8 cellular contexts compared by ENCODE assay signal in genomic region chr13:113493315-113493951, GRCh38. TPM values are rescaled to one million over a fixed set of nuclear protein-coding genes. Genes with fewer than 3 reads are reported as not detected.
DNase-seq lines count a peak whose midpoint lies in the region; ATAC-seq and TF ChIP-seq lines count a peak whose summit lies in the region.

No MANE protein-coding gene starts in this region.

- CTCF ChIA-PET in T-cell (lab: Charles Lee), result no interaction called here

- in situ Hi-C loops in gastrocnemius medialis (cut with MboI; ENCODE audit: low sequenced_read_pairs in 4 of 4), result no loop called here

- H3K9me3 ChIP-seq in gastrocnemius medialis, result no peaks in the 10 kb centered on the region

- H3K27me3 ChIP-seq in gastrocnemius medialis, result no peaks in the 10 kb centered on the region

- H3K27ac ChIP-seq in gastrocnemius medialis, result peak overlapping the region; percentile 65 to 89 (median 70)

- no peak for DNase-seq in activated T-cell treated with anti-CD3 and anti-CD28 coated beads, Interleukin-2, amount 50 U/mL, for 72 hours
- no peak for DNase-seq in activated T-cell treated with anti-CD3 and anti-CD28 coated beads, Interleukin-2, amount 50 U/mL, for 48 hours
- DNase-seq in HT1080 (ENCODE audit: low read depth), result peak; percentile 89
- DNase-seq in T-cell, result no peak
- peak; percentile 89 for DNase-seq in fibroblast of gingiva (ENCODE audit: low read depth)
- no peak for DNase-seq in gastrocnemius medialis
- DNase-seq in activated gamma-delta T cell treated with Interleukin-2 at 50 U/mL for 16 hours, result no peak
- no peak for DNase-seq in activated CD8-positive, alpha-beta memory T cell treated with anti-CD3 and anti-CD28 coated beads, Interleukin-2, amount 50 U/mL, for 4 hours

- H3K36me3 Mint-ChIP-seq in activated T-cell treated with anti-CD3 and anti-CD28 coated beads, Interleukin-2, amount 50 U/mL, for 72 hours (ENCODE audit: insufficient read depth in 2 of 2), result peaks cover 8 to 22% of the 10 kb centered on the region in 2 donors
- peaks cover 13% of the 10 kb centered on the region for H3K36me3 Mint-ChIP-seq in T-cell

- intact Hi-C loops in gastrocnemius medialis (cut with DNase I; ENCODE audit: low total_unique reads), result no loop called here

- H3K27me3 Mint-ChIP-seq in activated T-cell treated with anti-CD3 and anti-CD28 coated beads, Interleukin-2, amount 50 U/mL, for 72 hours (ENCODE audit: low read depth), result no peaks in the 10 kb centered on the region
- H3K27me3 Mint-ChIP-seq in T-cell, result no peaks in the 10 kb centered on the region

- POLR2A ChIA-PET in T-cell (lab: Charles Lee), result interaction anchor here in 1 of 2 donors (0.5 kb wide), 1 partner anchor 283 kb away, joined by 3 read pairs; no protein-coding TSS in a partner anchor

- H3K36me3 ChIP-seq in gastrocnemius medialis, result peaks cover 0 to 29% of the 10 kb centered on the region in 2 donors

- no peak for TF ChIP-seq POLR2A in gastrocnemius medialis (IDR thresholded peaks at IDR 0.05)

- H3K4me1 Mint-ChIP-seq in activated T-cell treated with anti-CD3 and anti-CD28 coated beads, Interleukin-2, amount 50 U/mL, for 72 hours (ENCODE audit: low read depth), result peaks cover 53% of the 10 kb centered on the region
- peaks cover 51 to 63% (median 61%) of the 10 kb centered on the region in 3 donors for H3K4me1 Mint-ChIP-seq in T-cell

- H3K9me3 Mint-ChIP-seq in activated T-cell treated with anti-CD3 and anti-CD28 coated beads, Interleukin-2, amount 50 U/mL, for 72 hours, result no peaks in the 10 kb centered on the region
- H3K9me3 Mint-ChIP-seq in T-cell, result no peaks in the 10 kb centered on the region

- TF ChIP-seq CTCF in gastrocnemius medialis (IDR thresholded peaks at IDR 0.05 in 4 of 5, conservative IDR thresholded peaks at IDR 0.05 in 1 of 5), result no peak

- H3K4me1 ChIP-seq in gastrocnemius medialis, result peaks cover 31 to 45% of the 10 kb centered on the region in 2 donors

- H3K4me3 Mint-ChIP-seq in activated T-cell treated with anti-CD3 and anti-CD28 coated beads, Interleukin-2, amount 50 U/mL, for 72 hours, result peak overlapping the region; percentile 90 to 93
- peak overlapping the region in 2 of 3 donors; percentile 53 to 57 for H3K4me3 Mint-ChIP-seq in T-cell

- ATAC-seq in activated T-cell treated with anti-CD3 and anti-CD28 coated beads, Interleukin-2, amount 50 U/mL, for 72 hours (replicated peaks in 1 of 2), result peak; percentile 66 to 68
- ATAC-seq in T-cell (replicated peaks in 1 of 4), result no peak
- peak; percentile 28 to 45 for ATAC-seq in gastrocnemius medialis

- H3K27ac Mint-ChIP-seq in activated T-cell treated with anti-CD3 and anti-CD28 coated beads, Interleukin-2, amount 50 U/mL, for 72 hours, result peak overlapping the region; percentile 92
- peak overlapping the region; percentile 80 to 85 for H3K27ac Mint-ChIP-seq in T-cell

- H3K4me3 ChIP-seq in gastrocnemius medialis, result no peak overlapping the region

RNA-seq across cellular contexts. Expression of gene DCUN1D2, which starts 2.9 kb away (rescaled TPM):
- total RNA-seq in activated T-cell treated with anti-CD3 and anti-CD28 coated beads, Interleukin-2, amount 50 U/mL, for 72 hours, result 10 to 100 TPM; 24.6 to 26.2 TPM
- total RNA-seq in HT1080 (2014; rRNA removed; shearing (Covaris generic)), result 4.7 and 9.6 TPM in 2 replicates
- 6.8 and 7.7 TPM in 2 replicates for polyA plus RNA-seq in HT1080 (2015; cell fraction: cytosol; rRNA removed)
- 15.6 and 19.8 TPM in 2 replicates for polyA plus RNA-seq in HT1080 (2015; cell fraction: nucleus; rRNA removed)
- total RNA-seq in T-cell (10 to 100 TPM; 18.7 to 27.7 (median 25.3) TPM), gastrocnemius medialis (10 to 100 TPM; 45.1 to 63.6 (median 56.0) TPM)

RNA-seq across cellular contexts. Expression of gene ADPRHL1, which starts 40.1 kb away (rescaled TPM):
- 1 to 10 TPM; 1.4 to 2.1 TPM for total RNA-seq in activated T-cell treated with anti-CD3 and anti-CD28 coated beads, Interleukin-2, amount 50 U/mL, for 72 hours
- 0.95 and 1.0 TPM in 2 replicates for total RNA-seq in HT1080 (2014; rRNA removed; shearing (Covaris generic))
- polyA plus RNA-seq in HT1080 (2015; cell fraction: cytosol; rRNA removed), result 1.0 and 1.5 TPM in 2 replicates
- polyA plus RNA-seq in HT1080 (2015; cell fraction: nucleus; rRNA removed), result 1.0 and 1.2 TPM in 2 replicates
- total RNA-seq in T-cell (1 to 10 TPM in 2 of 5 donors, under 1 TPM in 3; 0.37 to 1.7 (median 0.92) TPM), gastrocnemius medialis (100 to 1,000 TPM; 224 to 354 (median 295) TPM)

Comparison
In these comparisons a context has a peak if more than half of its experiments do, and no peak if none do; other contexts are left out.
1. ATAC-seq: peak in activated T-cell treated with anti-CD3 and anti-CD28 coated beads, Interleukin-2, amount 50 U/mL, for 72 hours (2 of 2) and gastrocnemius medialis (2 of 2); none in T-cell (0 of 4).
2. DNase-seq: peak in HT1080 (single experiment) and fibroblast of gingiva (single experiment); none in activated T-cell treated with anti-CD3 and anti-CD28 coated beads, Interleukin-2, amount 50 U/mL, for 72 hours (0 of 2), activated T-cell treated with anti-CD3 and anti-CD28 coated beads, Interleukin-2, amount 50 U/mL, for 48 hours (0 of 2), T-cell (0 of 34), gastrocnemius medialis (0 of 2), activated gamma-delta T cell treated with Interleukin-2 at 50 U/mL for 16 hours (single experiment) and activated CD8-positive, alpha-beta memory T cell treated with anti-CD3 and anti-CD28 coated beads, Interleukin-2, amount 50 U/mL, for 4 hours (single experiment).
3. RNA of gene ADPRHL1, which starts 40.1 kb away (total RNA-seq): 224 to 354 TPM in gastrocnemius medialis; 1.4 to 2.1 TPM in activated T-cell treated with anti-CD3 and anti-CD28 coated beads, Interleukin-2, amount 50 U/mL, for 72 hours, 0.95 to 1.0 TPM in HT1080 and 0.37 to 1.7 TPM in T-cell; every median in the first group is over 10 times any median in the second.